ENCODE assay signal across 22 cellular contexts in genomic region chr2:151280276-151280675, GRCh38.
"Had no signal": no experiment of that assay in that cellular context is flagged by ENCODE, and none has a peak within 500 bp of the region (broad histone marks: within the 10 kb centered on the region; RNA-seq: fewer than 3 reads in every experiment).

No MANE protein-coding gene starts in this region.

- FAIRE-seq: endometrium had no signal

- H3K27me3 ChIP-seq: colonic mucosa, foreskin keratinocyte, thyroid gland had no signal

- H3K4me3 ChIP-seq: colonic mucosa, thyroid gland had no signal

- H3K27ac ChIP-seq: colonic mucosa, foreskin keratinocyte, thyroid gland, VCaP had no signal

- H3K4me1 ChIP-seq: colonic mucosa, foreskin keratinocyte, thyroid gland had no signal

- DNase-seq: activated CD4-positive, alpha-beta T cell treated with anti-CD3 and anti-CD28 coated beads, Interleukin-2, amount 50 U/mL, for 4 hours; activated CD4-positive, CD25-positive, alpha-beta regulatory T cell treated with anti-CD3 and anti-CD28 coated beads, Interleukin-2, amount 50 U/mL, for 72 hours; activated gamma-delta T cell; amniotic stem cell; caudate nucleus; colonic mucosa; erythroblast; foreskin keratinocyte; hippocampal formation; islet precursor cell; midbrain; nucleus accumbens; retina; stimulated activated CD4-positive, alpha-beta T cell treated with anti-CD3 and anti-CD28 coated beads, Interleukin-12 subunit alpha, Interleukin-12 subunit beta, amount 100 ng/mL, for 4 hours; stimulated activated CD4-positive, alpha-beta T cell treated with anti-CD3 and anti-CD28 coated beads, Interleukin-1b, Interleukin-23, amount 100 ng/mL, for 48 hours; stimulated activated CD8-positive, alpha-beta memory T cell treated with anti-CD3 and anti-CD28 coated beads, Interleukin-4, amount 100 ng/mL, for 48 hours; stimulated activated naive CD4-positive, alpha-beta T cell; T-helper 17 cell; thyroid gland had no signal

- H3K9me3 ChIP-seq: colonic mucosa, thyroid gland had no signal

- ATAC-seq: activated naive CD4-positive, alpha-beta T cell treated with anti-CD3 and anti-CD28 coated beads, Interleukin-2, amount 50 U/mL, for 72 hours; foreskin keratinocyte; T-helper 17 cell had no signal

- H3K36me3 ChIP-seq: colonic mucosa, thyroid gland had no signal
